8 cellular contexts compared by ENCODE assay signal in the genomic region with DNA sequence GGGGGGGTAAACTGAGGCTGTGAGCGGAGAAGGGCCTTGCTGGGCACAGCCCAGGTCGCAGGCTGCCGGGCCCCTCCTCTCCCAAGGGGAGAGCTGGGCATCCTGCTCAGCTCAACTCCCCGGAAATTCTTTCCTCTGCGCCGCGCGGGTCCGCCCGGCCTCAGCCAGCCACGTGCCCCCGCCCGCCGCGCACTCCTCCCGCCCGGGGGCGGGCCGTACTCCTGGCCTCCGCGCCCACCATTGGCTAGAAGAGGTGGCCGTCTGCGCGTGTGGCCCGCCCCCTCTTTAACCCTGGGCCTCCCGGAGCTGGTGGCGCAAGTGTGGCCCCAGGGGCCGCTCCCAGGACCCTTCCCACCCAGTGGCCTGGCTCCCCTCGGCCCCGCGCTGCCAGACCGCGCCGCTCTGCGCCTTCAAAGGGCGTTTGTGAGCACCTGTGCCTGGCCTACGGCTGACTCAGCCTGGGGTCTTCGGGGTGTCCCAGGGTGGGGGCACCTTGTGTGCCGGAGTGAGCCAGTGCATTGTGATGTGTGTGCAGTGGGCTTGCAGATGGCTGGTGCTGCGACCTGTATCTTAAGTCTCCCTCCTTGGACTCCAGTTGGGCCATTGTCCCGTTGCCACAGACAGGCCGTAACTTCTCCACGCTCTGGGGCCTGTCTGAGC.
DNase-seq lines count a peak whose midpoint lies in the region; ATAC-seq, FAIRE-seq and TF ChIP-seq lines count a peak whose summit lies in the region.

No MANE protein-coding gene starts in this region.

- no peak for FAIRE-seq in H54 (lab: Jason Lieb, UNC)
- FAIRE-seq in urothelium cell line (lab: Jason Lieb, UNC) = no peak

- peak overlapping the region; percentile 41 for H3K4me3 ChIP-seq in choroid plexus epithelial cell (ENCODE audit: low read depth, low read length)

- no peak for TF ChIP-seq CTCF in choroid plexus epithelial cell (conservative IDR thresholded peaks at IDR 0.05; ENCODE audit: low read depth, low read length)

- DNase-seq in H54 (ENCODE audit: insufficient read length, low spot score) (peak; percentile 58), RPMI8226 (peak; percentile 52), choroid plexus epithelial cell (ENCODE audit: low read depth) (peak; percentile 80), left kidney (ENCODE audit: low read depth, low spot score) (peak; percentile 95), NCI-H2029 treated with DMSO at 0.1 percent for 48 hours (lab: John Stamatoyannopoulos, UW) (no peak), urothelium cell line (ENCODE audit: low spot score) (no peak)
- peak; percentile 32 for DNase-seq in stimulated activated CD4-positive, alpha-beta T cell treated with anti-CD3 and anti-CD28 coated beads, Interleukin-4, amount 100 ng/mL, for 24 hours

- no peak for ATAC-seq in GM18505 (IDR thresholded peaks at IDR 0.05; ENCODE audit: unreplicated experiment)

- no peak; the same call in 1 of the 2 replicates for TF ChIP-seq POLR2A in H54 (IDR thresholded peaks at IDR 0.05; ENCODE audit: low read depth, low read length)
- TF ChIP-seq POLR2A in GM18505 (IDR thresholded peaks at IDR 0.05; ENCODE audit: borderline replicate concordance, extremely low read depth, insufficient read depth, insufficient read length) = no peak

Comparison
In these comparisons a context has a peak if more than half of its experiments do, and no peak if none do; other contexts are left out.
1. DNase-seq: peak in H54 (single experiment), RPMI8226 (single experiment), choroid plexus epithelial cell (single experiment), left kidney (single experiment) and stimulated activated CD4-positive, alpha-beta T cell treated with anti-CD3 and anti-CD28 coated beads, Interleukin-4, amount 100 ng/mL, for 24 hours (single experiment); none in NCI-H2029 treated with DMSO at 0.1 percent for 48 hours (single experiment) and urothelium cell line (single experiment).